2 cellular contexts compared by ENCODE assay signal in genomic region chr1:1298861-1299685, GRCh38.
TF ChIP-seq lines count a peak whose summit lies in the region.

No MANE protein-coding gene starts in this region.

TF ChIP-seq in IMR-90, 13 proteins besides CTCF, POLR2A, EP300 and RAD21:
- no peak for TF ChIP-seq MAZ (IDR thresholded peaks at IDR 0.05; ENCODE audit: borderline replicate concordance, low read depth, low read length)
- TF ChIP-seq CHD1 (IDR thresholded peaks at IDR 0.05; ENCODE audit: low read depth, low read length), result no peak
- no peak for TF ChIP-seq USF2 (IDR thresholded peaks at IDR 0.05; ENCODE audit: low read depth, low read length)
- TF ChIP-seq CEBPB (IDR thresholded peaks at IDR 0.05; ENCODE audit: low read depth, low read length), result no peak

TF ChIP-seq in endothelial cell of umbilical vein, 7 proteins besides CTCF, POLR2A, EP300 and RAD21:
- TF ChIP-seq MYC (IDR thresholded peaks at IDR 0.05; ENCODE audit: low read depth, low read length) (no peak), JUN (IDR thresholded peaks at IDR 0.05; ENCODE audit: borderline replicate concordance, insufficient read depth, insufficient read length, low read depth) (no peak), POLR2AphosphoS5 (IDR thresholded peaks at IDR 0.05; ENCODE audit: insufficient read depth, low read depth, low read length) (no peak), GATA2 (IDR thresholded peaks at IDR 0.05; ENCODE audit: insufficient read depth, insufficient read length, low read depth, low read length) (no peak), EZH2 (IDR thresholded peaks at IDR 0.05; ENCODE audit: borderline replicate concordance, low read depth, low read length, severe bottlenecking) (no peak), MAX (IDR thresholded peaks at IDR 0.05; ENCODE audit: insufficient read depth, insufficient read length) (no peak), FOS (IDR thresholded peaks at IDR 0.05; ENCODE audit: borderline replicate concordance, insufficient read depth, low read length) (no peak)
